Comparison of ENCODE assay signal across 8 cellular contexts in the genomic region with DNA sequence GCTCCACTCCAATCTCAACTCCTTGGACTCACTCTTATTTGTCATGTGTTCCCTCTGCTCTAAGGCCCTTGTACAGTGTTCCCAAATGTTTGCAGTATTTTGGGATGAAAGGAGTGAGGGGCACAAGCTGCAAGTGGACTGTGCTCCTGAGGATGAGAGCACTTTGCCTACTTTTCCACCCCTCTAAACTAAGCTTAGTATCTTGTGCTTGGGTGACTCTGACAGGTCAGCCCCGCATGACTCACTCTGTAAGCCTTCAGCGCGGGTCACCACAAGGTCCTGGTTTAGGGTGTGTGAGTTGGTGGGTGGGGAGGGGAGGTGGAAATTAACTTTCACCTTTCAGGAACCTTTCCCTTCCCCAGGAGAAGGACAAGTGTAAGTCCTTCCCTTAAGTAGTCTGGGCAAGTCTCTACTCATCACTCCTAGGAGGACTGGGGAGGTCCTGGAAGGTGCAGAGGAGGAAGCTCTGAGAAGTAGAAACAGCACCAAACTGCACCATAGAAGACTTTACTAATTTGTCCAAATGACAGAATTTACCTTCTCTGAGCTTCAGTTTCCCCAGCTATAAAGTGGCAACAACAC.
DNase-seq lines count a peak whose midpoint lies in the region; ATAC-seq and TF ChIP-seq lines count a peak whose summit lies in the region.

No MANE protein-coding gene starts in this region.

- TF ChIP-seq CTCF in choroid plexus epithelial cell (conservative IDR thresholded peaks at IDR 0.05; ENCODE audit: low read depth, low read length), result no peak

- DNase-seq in EL (peak; percentile 80), NCI-H460 (ENCODE audit: extremely low read depth, low read depth) (peak; percentile 30), choroid plexus epithelial cell (ENCODE audit: low read depth) (peak; percentile 77), C1 segment of cervical spinal cord (lab: John Stamatoyannopoulos, UW) (no peak), pons (ENCODE audit: low spot score) (no peak)
- no peak for DNase-seq in naive thymus-derived CD4-positive, alpha-beta T cell
- DNase-seq in effector CD4-positive, alpha-beta T cell, result no peak

- CTCF ChIA-PET in naive thymus-derived CD4-positive, alpha-beta T cell (lab: Charles Lee), result no interaction called here

- intact Hi-C loops in naive thymus-derived CD4-positive, alpha-beta T cell (cut with micrococcal nuclease), result no loop called here

- no peak overlapping the region for H3K4me3 Mint-ChIP-seq in naive thymus-derived CD4-positive, alpha-beta T cell

- H3K36me3 ChIP-seq in naive thymus-derived CD4-positive, alpha-beta T cell (ENCODE audit: control insufficient read depth in 2 of 3, insufficient read depth in 3 of 3, low read length in 3 of 3), result no peaks in the 10 kb centered on the region

- no peak overlapping the region for H3K27ac Mint-ChIP-seq in naive thymus-derived CD4-positive, alpha-beta T cell

- H3K27me3 Mint-ChIP-seq in naive thymus-derived CD4-positive, alpha-beta T cell, result peaks cover 22 to 39% (median 29%) of the 10 kb centered on the region in 5 donors

- no peaks in the 10 kb centered on the region for H3K4me1 ChIP-seq in naive thymus-derived CD4-positive, alpha-beta T cell (ENCODE audit: control insufficient read depth in 2 of 2, insufficient read depth in 2 of 2, low read length in 2 of 2)

- peak; percentile 50 for ATAC-seq in naive thymus-derived CD4-positive, alpha-beta T cell
- no peak for ATAC-seq in HG03095 (IDR thresholded peaks at IDR 0.05; ENCODE audit: unreplicated experiment)

- H3K36me3 Mint-ChIP-seq in naive thymus-derived CD4-positive, alpha-beta T cell, result peaks cover 0 to 4% (median 3%) of the 10 kb centered on the region in 5 donors

- peaks cover 0 to 5% (median 0%) of the 10 kb centered on the region in 11 donors for H3K9me3 Mint-ChIP-seq in naive thymus-derived CD4-positive, alpha-beta T cell

- no peak overlapping the region for H3K27ac ChIP-seq in naive thymus-derived CD4-positive, alpha-beta T cell (ENCODE audit: low read depth, low read length)

- no peaks in the 10 kb centered on the region for H3K4me1 Mint-ChIP-seq in naive thymus-derived CD4-positive, alpha-beta T cell

- POLR2A ChIA-PET in naive thymus-derived CD4-positive, alpha-beta T cell (lab: Charles Lee), result no interaction called here

- no peaks in the 10 kb centered on the region for H3K9me3 ChIP-seq in naive thymus-derived CD4-positive, alpha-beta T cell (ENCODE audit: control insufficient read depth in 2 of 3, low read length in 3 of 3)

- H3K27me3 ChIP-seq in naive thymus-derived CD4-positive, alpha-beta T cell (ENCODE audit: control insufficient read depth in 2 of 2, insufficient read depth in 2 of 2, low read length in 2 of 2), result peaks cover 0 to under 1% of the 10 kb centered on the region in 2 donors

- no peak overlapping the region for H3K4me3 ChIP-seq in choroid plexus epithelial cell (ENCODE audit: low read depth, low read length)
- H3K4me3 ChIP-seq in naive thymus-derived CD4-positive, alpha-beta T cell (ENCODE audit: low read length), result no peak overlapping the region

Comparison
In these comparisons a context has a peak if more than half of its experiments do, and no peak if none do; other contexts are left out.
1. DNase-seq: peak in EL (single experiment), NCI-H460 (single experiment) and choroid plexus epithelial cell (single experiment); none in naive thymus-derived CD4-positive, alpha-beta T cell (0 of 9), effector CD4-positive, alpha-beta T cell (single experiment), C1 segment of cervical spinal cord (0 of 14) and pons (single experiment).